1 cellular context compared by ENCODE assay signal in the genomic region with DNA sequence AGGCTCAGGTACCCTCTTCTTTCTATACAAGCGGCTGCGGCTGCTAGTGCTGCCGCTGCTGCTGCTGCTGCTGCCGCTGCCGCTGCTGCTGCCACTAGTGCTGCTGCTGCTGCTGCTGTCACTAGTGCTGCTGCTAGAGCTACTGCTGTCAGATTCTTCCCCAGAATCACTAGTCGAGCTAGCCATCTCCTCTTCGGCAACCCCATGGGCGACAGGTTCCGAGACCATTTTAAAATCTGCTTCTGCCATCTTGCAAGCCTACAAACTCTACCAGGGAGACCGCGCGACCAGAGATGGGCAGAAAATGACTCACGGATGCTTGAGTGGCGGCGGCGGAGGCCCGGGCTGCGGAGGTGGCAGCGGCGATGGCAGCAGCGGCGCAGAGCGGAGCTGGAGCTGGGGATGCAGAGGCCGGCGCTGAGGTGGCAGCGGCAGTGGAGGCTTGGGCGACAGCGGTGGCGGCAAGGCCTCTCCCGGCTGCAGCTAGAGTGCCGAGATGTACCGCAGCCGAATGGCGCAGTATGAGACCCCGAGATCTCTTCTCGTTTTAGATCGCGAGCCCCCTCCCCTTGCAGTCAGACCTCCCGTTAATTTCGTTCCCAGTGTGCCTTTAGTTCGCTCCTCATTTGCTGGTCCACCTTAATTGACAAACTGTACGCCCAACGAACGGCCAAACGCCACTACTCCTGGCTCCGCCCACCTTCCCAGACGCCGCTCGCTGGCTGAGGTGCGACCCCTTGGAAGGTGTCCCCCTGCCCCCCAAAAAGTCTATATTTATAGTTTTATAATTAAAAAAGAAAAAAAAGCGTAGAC.
TF ChIP-seq lines count a peak whose summit lies in the region.

A gene with protein sequence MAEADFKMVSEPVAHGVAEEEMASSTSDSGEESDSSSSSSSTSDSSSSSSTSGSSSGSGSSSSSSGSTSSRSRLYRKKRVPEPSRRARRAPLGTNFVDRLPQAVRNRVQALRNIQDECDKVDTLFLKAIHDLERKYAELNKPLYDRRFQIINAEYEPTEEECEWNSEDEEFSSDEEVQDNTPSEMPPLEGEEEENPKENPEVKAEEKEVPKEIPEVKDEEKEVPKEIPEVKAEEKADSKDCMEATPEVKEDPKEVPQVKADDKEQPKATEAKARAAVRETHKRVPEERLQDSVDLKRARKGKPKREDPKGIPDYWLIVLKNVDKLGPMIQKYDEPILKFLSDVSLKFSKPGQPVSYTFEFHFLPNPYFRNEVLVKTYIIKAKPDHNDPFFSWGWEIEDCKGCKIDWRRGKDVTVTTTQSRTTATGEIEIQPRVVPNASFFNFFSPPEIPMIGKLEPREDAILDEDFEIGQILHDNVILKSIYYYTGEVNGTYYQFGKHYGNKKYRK (minus strand): TSS at position 523 of the 813 bp plus-strand sequence. CDS start 274 bp downstream, at position 249.

TF ChIP-seq in H1, 55 proteins besides CTCF, POLR2A, EP300 and RAD21 (continued from another document):
- TF ChIP-seq RXRA (IDR thresholded peaks at IDR 0.05; ENCODE audit: insufficient read depth, low read depth, low read length) (no peak), CREB1 (IDR thresholded peaks at IDR 0.05) (no peak), RBBP5 (IDR thresholded peaks at IDR 0.05; ENCODE audit: borderline replicate concordance, low read depth, low read length) (peak; percentile 69; the same call in 1 of the 2 replicates)
